ENCODE assay signal across 5 cellular contexts in the genomic region with DNA sequence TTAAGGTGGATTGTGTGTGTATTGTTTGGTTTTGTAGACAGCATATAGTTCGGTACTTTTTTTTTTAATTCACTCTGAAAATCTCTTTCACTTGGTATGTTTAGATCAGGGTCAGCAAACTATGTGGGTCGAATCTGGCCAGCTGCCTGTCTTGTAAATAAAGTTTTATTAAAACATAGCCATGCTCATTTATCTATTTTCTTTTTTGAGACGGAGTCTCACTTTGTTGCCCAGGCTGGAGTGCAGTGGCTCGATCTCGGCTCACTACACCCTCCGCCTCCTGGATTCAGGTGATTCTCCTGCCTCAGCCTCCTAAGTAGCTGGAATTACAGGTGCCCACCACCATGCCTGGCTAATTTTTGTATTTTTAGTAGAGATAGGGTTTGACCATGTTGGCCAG.
DNase-seq lines count a peak whose midpoint lies in the region; ATAC-seq, FAIRE-seq and TF ChIP-seq lines count a peak whose summit lies in the region.
"Not testable (repeated sequence)": the region's sequence is repeated elsewhere in the genome, so short reads cannot be mapped to it uniquely, and the experiment has no call there.

No MANE protein-coding gene starts in this region.

- not testable (repeated sequence) for H3K4me1 Mint-ChIP-seq in activated naive CD4-positive, alpha-beta T cell treated with anti-CD3 and anti-CD28 coated beads, Interleukin-2, amount 50 U/mL, for 24 hours
- peaks cover 31% of the 10 kb centered on the region for H3K4me1 Mint-ChIP-seq in mesothelial cell of epicardium

- H4K20me1 ChIP-seq in GM12878 (ENCODE audit: control insufficient read depth, insufficient read depth): not testable (repeated sequence)

- FAIRE-seq in GM12878 (lab: Jason Lieb, UNC): not testable (repeated sequence)

- H3K9me3 ChIP-seq in GM12878 (replicated peaks; ENCODE audit: control insufficient read depth, insufficient read depth, low read length): not testable (repeated sequence)

- H3K9me3 Mint-ChIP-seq in activated naive CD4-positive, alpha-beta T cell treated with anti-CD3 and anti-CD28 coated beads, Interleukin-2, amount 50 U/mL, for 24 hours: not testable (repeated sequence)
- peaks cover 10% of the 10 kb centered on the region for H3K9me3 Mint-ChIP-seq in mesothelial cell of epicardium

- BruUV-seq in GM12878 (replicated peaks; lab: Mats Ljungman, UMichigan): not testable (repeated sequence)

- not testable (repeated sequence) for H3K4me3 Mint-ChIP-seq in activated naive CD4-positive, alpha-beta T cell treated with anti-CD3 and anti-CD28 coated beads, Interleukin-2, amount 50 U/mL, for 24 hours; mesothelial cell of epicardium

- not testable (repeated sequence) for H3K36me3 Mint-ChIP-seq in activated naive CD4-positive, alpha-beta T cell treated with anti-CD3 and anti-CD28 coated beads, Interleukin-2, amount 50 U/mL, for 24 hours; mesothelial cell of epicardium

- in situ Hi-C loops in GM12878 (cut with MboI): not testable (repeated sequence)

- DNase-seq in GM12878 (ENCODE audit: low read depth, low spot score); mesothelial cell of epicardium (ENCODE audit: low spot score in 2 of 2, unreplicated experiment in 2 of 2): not testable (repeated sequence)
- peak; percentile 2 for DNase-seq in ecto neural progenitor cell (ENCODE audit: low spot score)

- not testable (repeated sequence) for ATAC-seq in GM12878

- H3K79me2 ChIP-seq in GM12878 (ENCODE audit: control insufficient read depth, insufficient read depth, low read length): not testable (repeated sequence)

- intact Hi-C loops in GM12878 (cut with micrococcal nuclease; ENCODE audit: unreplicated experiment): not testable (repeated sequence)

- H3K27me3 ChIP-seq in GM12878 (replicated peaks in 1 of 2; ENCODE audit: control insufficient read depth in 2 of 2, insufficient read depth in 2 of 2, low read length in 1 of 2): not testable (repeated sequence)

- CTCF ChIA-PET in GM12878 (lab: Yijun Ruan, JAX): not testable (repeated sequence)

- not testable (repeated sequence) for TF ChIP-seq RAD21 in GM12878 (IDR thresholded peaks at IDR 0.05; ENCODE audit: insufficient read depth, low read depth, low read length)

- H3K27ac ChIP-seq in VCaP: peak overlapping the region; percentile 71
- not testable (repeated sequence) for H3K27ac ChIP-seq in GM12878 (ENCODE audit: control insufficient read depth, insufficient read depth)

- H2AFZ ChIP-seq in GM12878 (ENCODE audit: control insufficient read depth, low read depth, low read length): not testable (repeated sequence)

- POLR2A ChIA-PET in GM12878 (lab: Charles Lee): interaction anchor here (0.6 kb wide), 1 partner anchor 80 kb away, joined by 3 read pairs; no protein-coding TSS in a partner anchor

- WGBS in GM12878 (ENCODE audit: insufficient coverage, insufficient replicate concordance, low lambda C conversion rate, missing lambda C conversion rate): 79% methylated on average over 6 of the region's 6 CpGs

- TF ChIP-seq CTCF in VCaP (conservative IDR thresholded peaks at IDR 0.05); GM12878 (IDR thresholded peaks at IDR 0.05 in 2 of 3, conservative IDR thresholded peaks at IDR 0.05 in 1 of 3; ENCODE audit: control insufficient read depth in 2 of 3, extremely low read depth in 1 of 3, insufficient read depth in 1 of 3, low read depth in 3 of 3, low read length in 3 of 3); mesothelial cell of epicardium (IDR thresholded peaks at IDR 0.05; ENCODE audit: unreplicated experiment): not testable (repeated sequence)

- peak overlapping the region; percentile 8 for H3K27ac Mint-ChIP-seq in activated naive CD4-positive, alpha-beta T cell treated with anti-CD3 and anti-CD28 coated beads, Interleukin-2, amount 50 U/mL, for 24 hours
- H3K27ac Mint-ChIP-seq in mesothelial cell of epicardium: peak overlapping the region; percentile 74

- not testable (repeated sequence) for TF ChIP-seq EP300 in GM12878 (IDR thresholded peaks at IDR 0.05; ENCODE audit: borderline replicate concordance in 1 of 2, control insufficient read depth in 1 of 2, low read depth in 2 of 2, low read length in 2 of 2)

- SMC1A ChIA-PET in GM12878 (lab: Charles Lee; ENCODE audit: uncharacterized antibody, unreplicated experiment): interaction anchor here (2.4 kb wide), 1 partner anchor 13 kb away, joined by 8 read pairs; no protein-coding TSS in a partner anchor

- not testable (repeated sequence) for H3K36me3 ChIP-seq in GM12878 (ENCODE audit: control insufficient read depth in 2 of 2, insufficient read depth in 2 of 2, low read length in 1 of 2)

- TF ChIP-seq POLR2A in GM12878 (IDR thresholded peaks at IDR 0.05; ENCODE audit: low read depth, low read length): not testable (repeated sequence)

- RAD21 ChIA-PET in GM12878 (lab: Charles Lee; ENCODE audit: unreplicated experiment): not testable (repeated sequence)

- not testable (repeated sequence) for H3K4me1 ChIP-seq in GM12878 (ENCODE audit: control insufficient read depth, insufficient read depth, low read length)

- H3K9ac ChIP-seq in GM12878 (ENCODE audit: control insufficient read depth, insufficient read depth, low read length): not testable (repeated sequence)

- H3K4me2 ChIP-seq in GM12878 (ENCODE audit: control insufficient read depth, insufficient read depth): not testable (repeated sequence)

- not testable (repeated sequence) for H3K4me3 ChIP-seq in GM12878

- not testable (repeated sequence) for H3K27me3 Mint-ChIP-seq in activated naive CD4-positive, alpha-beta T cell treated with anti-CD3 and anti-CD28 coated beads, Interleukin-2, amount 50 U/mL, for 24 hours; mesothelial cell of epicardium (ENCODE audit: low read depth)

TF ChIP-seq in GM12878, 131 proteins besides CTCF, POLR2A, EP300 and RAD21:
- TF ChIP-seq, protein P1, sequence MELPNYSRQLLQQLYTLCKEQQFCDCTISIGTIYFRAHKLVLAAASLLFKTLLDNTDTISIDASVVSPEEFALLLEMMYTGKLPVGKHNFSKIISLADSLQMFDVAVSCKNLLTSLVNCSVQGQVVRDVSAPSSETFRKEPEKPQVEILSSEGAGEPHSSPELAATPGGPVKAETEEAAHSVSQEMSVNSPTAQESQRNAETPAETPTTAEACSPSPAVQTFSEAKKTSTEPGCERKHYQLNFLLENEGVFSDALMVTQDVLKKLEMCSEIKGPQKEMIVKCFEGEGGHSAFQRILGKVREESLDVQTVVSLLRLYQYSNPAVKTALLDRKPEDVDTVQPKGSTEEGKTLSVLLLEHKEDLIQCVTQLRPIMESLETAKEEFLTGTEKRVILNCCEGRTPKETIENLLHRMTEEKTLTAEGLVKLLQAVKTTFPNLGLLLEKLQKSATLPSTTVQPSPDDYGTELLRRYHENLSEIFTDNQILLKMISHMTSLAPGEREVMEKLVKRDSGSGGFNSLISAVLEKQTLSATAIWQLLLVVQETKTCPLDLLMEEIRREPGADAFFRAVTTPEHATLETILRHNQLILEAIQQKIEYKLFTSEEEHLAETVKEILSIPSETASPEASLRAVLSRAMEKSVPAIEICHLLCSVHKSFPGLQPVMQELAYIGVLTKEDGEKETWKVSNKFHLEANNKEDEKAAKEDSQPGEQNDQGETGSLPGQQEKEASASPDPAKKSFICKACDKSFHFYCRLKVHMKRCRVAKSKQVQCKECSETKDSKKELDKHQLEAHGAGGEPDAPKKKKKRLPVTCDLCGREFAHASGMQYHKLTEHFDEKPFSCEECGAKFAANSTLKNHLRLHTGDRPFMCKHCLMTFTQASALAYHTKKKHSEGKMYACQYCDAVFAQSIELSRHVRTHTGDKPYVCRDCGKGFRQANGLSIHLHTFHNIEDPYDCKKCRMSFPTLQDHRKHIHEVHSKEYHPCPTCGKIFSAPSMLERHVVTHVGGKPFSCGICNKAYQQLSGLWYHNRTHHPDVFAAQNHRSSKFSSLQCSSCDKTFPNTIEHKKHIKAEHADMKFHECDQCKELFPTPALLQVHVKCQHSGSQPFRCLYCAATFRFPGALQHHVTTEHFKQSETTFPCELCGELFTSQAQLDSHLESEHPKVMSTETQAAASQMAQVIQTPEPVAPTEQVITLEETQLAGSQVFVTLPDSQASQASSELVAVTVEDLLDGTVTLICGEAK (IDR thresholded peaks at IDR 0.05; ENCODE audit: borderline replicate concordance): 0 out of 2 replicates have a peak, but pooled peaks have one; percentile 26
TF ChIP-seq in GM12878: peak in this region for 1; not testable (repeated sequence) for 130.
